Comparison of ENCODE assay signal across 8 cellular contexts in the genomic region with DNA sequence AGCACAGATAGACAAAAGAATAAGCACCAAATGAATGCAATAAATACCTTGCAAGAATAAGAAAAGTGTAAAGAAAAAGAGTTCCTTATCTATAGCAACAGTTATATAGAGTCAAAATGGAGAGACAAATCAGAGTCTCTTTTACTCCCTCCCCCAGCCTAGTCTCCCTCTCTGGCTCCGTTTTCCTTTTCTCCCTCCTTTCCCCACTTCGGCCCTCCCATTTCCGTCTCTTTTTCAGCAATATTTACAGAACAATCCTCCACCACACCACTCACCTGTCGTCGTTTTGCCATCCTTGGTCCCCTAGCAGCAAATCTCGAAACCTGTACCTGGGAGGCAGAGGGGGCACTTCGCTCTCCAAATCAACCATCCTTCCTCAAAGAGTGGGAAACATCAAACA. TPM values are rescaled to one million over a fixed set of nuclear protein-coding genes. Genes with fewer than 3 reads are reported as not detected.
DNase-seq lines count a peak whose midpoint lies in the region; ATAC-seq and TF ChIP-seq lines count a peak whose summit lies in the region.

No MANE protein-coding gene starts in this region.

- no peak overlapping the region for H3K27ac Mint-ChIP-seq in activated naive CD4-positive, alpha-beta T cell treated with anti-CD3 and anti-CD28 coated beads for 36 hours

- CTCF ChIA-PET in HEK293T (lab: Yijun Ruan, JAX) (no interaction called here), Panc1 (lab: Charles Lee) (no interaction called here)
- CTCF ChIA-PET in activated naive CD4-positive, alpha-beta T cell treated with anti-CD3 and anti-CD28 coated beads for 36 hours (lab: Charles Lee), result no interaction called here

- in situ Hi-C loops in Panc1 (cut with HindIII; ENCODE audit: low pct_unique_long_range_greater_than_20kb, low sequenced_read_pairs), result no loop called here
- in situ Hi-C loops in gastrocnemius medialis (cut with MboI; ENCODE audit: low sequenced_read_pairs in 4 of 4), result no loop called here

- no peaks in the 10 kb centered on the region for H3K9me3 ChIP-seq in Panc1 (ENCODE audit: control insufficient read depth, insufficient read depth, low read depth, low read length)
- no peaks in the 10 kb centered on the region for H3K9me3 ChIP-seq in gastroesophageal sphincter
- H3K9me3 ChIP-seq in gastrocnemius medialis, result no peaks in the 10 kb centered on the region

- H3K4me3 ChIP-seq in Panc1 (ENCODE audit: low read depth in 2 of 2, low read length in 2 of 2) (peak overlapping the region; percentile 51 to 61), gastroesophageal sphincter (peak overlapping the region; percentile 54 to 60), gastrocnemius medialis (peak overlapping the region; percentile 24 to 58 (median 52))

- intact Hi-C loops in Panc1 (cut with micrococcal nuclease; ENCODE audit: unreplicated experiment), result no loop called here
- intact Hi-C loops in gastrocnemius medialis (cut with DNase I; ENCODE audit: low total_unique reads), result no loop called here
- intact Hi-C loops in activated naive CD4-positive, alpha-beta T cell treated with anti-CD3 and anti-CD28 coated beads for 36 hours (cut with micrococcal nuclease), result no loop called here

- peaks cover 5% of the 10 kb centered on the region; the same call in 1 of the 2 replicates for H3K4me1 ChIP-seq in Panc1 (ENCODE audit: control insufficient read depth, insufficient read depth, low read length)
- peaks cover 0 to 47% (median 3%) of the 10 kb centered on the region in 3 donors for H3K4me1 ChIP-seq in gastroesophageal sphincter
- peaks cover 0 to 4% of the 10 kb centered on the region in 2 donors for H3K4me1 ChIP-seq in gastrocnemius medialis

- peaks cover 6% of the 10 kb centered on the region for H3K4me1 Mint-ChIP-seq in activated naive CD4-positive, alpha-beta T cell treated with anti-CD3 and anti-CD28 coated beads for 36 hours (ENCODE audit: low read depth)

- POLR2A ChIA-PET in HEK293T (lab: Yijun Ruan, JAX), result interaction anchor here (1.3 to 1.5 kb wide), 5 partner anchors 14 to 94 kb away, joined by 3 to 10 read pairs (median 5); no protein-coding TSS in a partner anchor
- POLR2A ChIA-PET in Panc1 (lab: Charles Lee), result no interaction called here

- ATAC-seq in Panc1 (peak; percentile 33; the same call in 1 of the 2 replicates), gastroesophageal sphincter (no peak), gastrocnemius medialis (no peak), HG03571 (IDR thresholded peaks at IDR 0.05; ENCODE audit: unreplicated experiment) (no peak), GM18519 (IDR thresholded peaks at IDR 0.05; ENCODE audit: low FRiP score, unreplicated experiment) (no peak)

- H3K27me3 Mint-ChIP-seq in activated naive CD4-positive, alpha-beta T cell treated with anti-CD3 and anti-CD28 coated beads for 36 hours (ENCODE audit: low read depth), result peaks cover 37% of the 10 kb centered on the region

- TF ChIP-seq CTCF in Panc1 (IDR thresholded peaks at IDR 0.05) (no peak), gastroesophageal sphincter (IDR thresholded peaks at IDR 0.05) (no peak), gastrocnemius medialis (IDR thresholded peaks at IDR 0.05 in 4 of 5, conservative IDR thresholded peaks at IDR 0.05 in 1 of 5) (no peak)

- WGBS in gastroesophageal sphincter (ENCODE audit: low coverage in 1 of 2), 2 donors, result 0% methylated on average over 5 to 6 of the region's 7 CpGs

- H3K4me3 Mint-ChIP-seq in activated naive CD4-positive, alpha-beta T cell treated with anti-CD3 and anti-CD28 coated beads for 36 hours, result no peak overlapping the region

- DNase-seq in HEK293T (ENCODE audit: extremely low spot score) (no peak), Panc1 (ENCODE audit: low read depth, low spot score) (no peak), gastrocnemius medialis (no peak), HK-2 (ENCODE audit: unreplicated experiment) (no peak)
- no peak for DNase-seq in activated naive CD4-positive, alpha-beta T cell treated with anti-CD3 and anti-CD28 coated beads for 36 hours

- no peak for TF ChIP-seq EP300 in gastroesophageal sphincter (IDR thresholded peaks at IDR 0.05)

- H3K36me3 Mint-ChIP-seq in activated naive CD4-positive, alpha-beta T cell treated with anti-CD3 and anti-CD28 coated beads for 36 hours (ENCODE audit: low read depth), result no peaks in the 10 kb centered on the region

- peaks cover 2% of the 10 kb centered on the region for H3K9me3 Mint-ChIP-seq in activated naive CD4-positive, alpha-beta T cell treated with anti-CD3 and anti-CD28 coated beads for 36 hours

- H3K27me3 ChIP-seq in Panc1 (ENCODE audit: control insufficient read depth, insufficient read depth, low read length) (no peaks in the 10 kb centered on the region), gastroesophageal sphincter (no peaks in the 10 kb centered on the region), gastrocnemius medialis (peaks cover 0 to 9% (median 9%) of the 10 kb centered on the region in 3 donors)

- H3K36me3 ChIP-seq in Panc1 (ENCODE audit: control insufficient read depth, insufficient read depth, low read length) (no peaks in the 10 kb centered on the region), gastroesophageal sphincter (no peaks in the 10 kb centered on the region), gastrocnemius medialis (no peaks in the 10 kb centered on the region)

- BruUV-seq in Panc1 (replicated peaks; lab: Mats Ljungman, UMichigan), result no TSS peak

- TF ChIP-seq POLR2A in gastroesophageal sphincter (IDR thresholded peaks at IDR 0.05), result no peak
- TF ChIP-seq POLR2A in gastrocnemius medialis (IDR thresholded peaks at IDR 0.05), result no peak

- H3K27ac ChIP-seq in Panc1 (ENCODE audit: low read length) (no peak overlapping the region), gastroesophageal sphincter (peak overlapping the region; percentile 70 to 89 (median 86)), gastrocnemius medialis (peak overlapping the region in 3 of 4 donors; percentile 24 to 45 (median 29))

TF ChIP-seq in HEK293T, 16 proteins besides CTCF, POLR2A, EP300 and RAD21:
- no peak for TF ChIP-seq L3MBTL2 (conservative IDR thresholded peaks at IDR 0.05)
- TF ChIP-seq FOXM1 (IDR thresholded peaks at IDR 0.05; ENCODE audit: borderline replicate concordance), result no peak
- TF ChIP-seq CTBP1 (IDR thresholded peaks at IDR 0.05; ENCODE audit: borderline replicate concordance), result peak; percentile 51
- no peak for TF ChIP-seq NFRKB (IDR thresholded peaks at IDR 0.05)
- no peak for TF ChIP-seq FOXA1 (IDR thresholded peaks at IDR 0.05)
- TF ChIP-seq ARNT (IDR thresholded peaks at IDR 0.05), result no peak

RNA-seq across cellular contexts. Expression of a gene that starts 0.3 kb away (rescaled TPM):
- total RNA-seq in Panc1 (2021; ENCODE audit: unreplicated experiment) (0.41 TPM), gastroesophageal sphincter (10 to 100 TPM in 2 of 4 donors, 1 to 10 TPM in 2; 6.5 to 25.1 (median 10.0) TPM), gastrocnemius medialis (under 1 TPM in 3 of 4 donors, not detected in 1; 0.35 to 0.88 (median 0.51) TPM)
- polyA plus RNA-seq in Panc1 (2012; ENCODE audit: insufficient read length), result not detected
- total RNA-seq in activated naive CD4-positive, alpha-beta T cell treated with anti-CD3 and anti-CD28 coated beads for 36 hours, result not detected

RNA-seq across cellular contexts. Expression of a gene that starts 43.9 kb away (rescaled TPM):
- total RNA-seq in Panc1 (2021; ENCODE audit: unreplicated experiment) (0.36 TPM), gastroesophageal sphincter (100 to 1,000 TPM in 1 of 4 donors, 10 to 100 TPM in 3; 35.7 to 111 (median 60.9) TPM), gastrocnemius medialis (10 to 100 TPM; 12.2 to 35.1 (median 24.3) TPM)
- 0.19 TPM for polyA plus RNA-seq in Panc1 (2012; ENCODE audit: insufficient read length)
- total RNA-seq in activated naive CD4-positive, alpha-beta T cell treated with anti-CD3 and anti-CD28 coated beads for 36 hours, result not detected
